29 cellular contexts compared by ENCODE assay signal in genomic region chr11:63993100-63993499, GRCh38. TPM values are rescaled to one million over a fixed set of nuclear protein-coding genes. Genes with fewer than 3 reads are reported as not detected.
"Had no signal": no experiment of that assay in that cellular context is flagged by ENCODE, and none has a peak within 500 bp of the region (broad histone marks: within the 10 kb centered on the region; RNA-seq: fewer than 3 reads in every experiment).

No MANE protein-coding gene starts in this region.

- H3K4me3 Mint-ChIP-seq: activated naive CD4-positive, alpha-beta T cell treated with anti-CD3 and anti-CD28 coated beads for 36 hours; activated naive CD8-positive, alpha-beta T cell treated with anti-CD3 and anti-CD28 coated beads, Interleukin-2, amount 10 ng/mL, durations not matched to agents 7 days and 5 days; activated T-helper 1 cell treated with anti-CD3 and anti-CD28 coated beads, Interleukin-12 subunit alpha, Interleukin-12 subunit beta, Interleukin-2, Interleukin-4 antibody, amounts not matched to agents 30 ng/mL and 10 ng/mL and 1 ng/mL, durations not matched to agents 14 hours and 24 hours and 36 hours; nephron; WTC11 had no signal

- H3K27ac ChIP-seq: ascending aorta, brain microvascular endothelial cell, foreskin keratinocyte, left lung, lower lobe of right lung, ovary, thoracic aorta, uterus had no signal

- H3K27me3 ChIP-seq: ascending aorta, brain microvascular endothelial cell, foreskin keratinocyte, left lung, ovary, uterus had no signal

- H3K9me3 Mint-ChIP-seq: activated naive CD4-positive, alpha-beta T cell treated with anti-CD3 and anti-CD28 coated beads for 36 hours; activated naive CD8-positive, alpha-beta T cell treated with anti-CD3 and anti-CD28 coated beads, Interleukin-2, amount 10 ng/mL, durations not matched to agents 7 days and 5 days; activated T-helper 1 cell treated with anti-CD3 and anti-CD28 coated beads, Interleukin-12 subunit alpha, Interleukin-12 subunit beta, Interleukin-2, Interleukin-4 antibody, amounts not matched to agents 30 ng/mL and 10 ng/mL and 1 ng/mL, durations not matched to agents 14 hours and 24 hours and 36 hours; nephron; WTC11 had no signal

- H3K27me3 Mint-ChIP-seq: activated naive CD8-positive, alpha-beta T cell treated with anti-CD3 and anti-CD28 coated beads, Interleukin-2, amount 10 ng/mL, durations not matched to agents 7 days and 5 days had no signal

- H3K4me1 ChIP-seq: ascending aorta, foreskin keratinocyte, uterus had no signal

- H3K4me1 Mint-ChIP-seq: nephron had no signal

- H3K4me3 ChIP-seq: ascending aorta, left lung, lower lobe of right lung, ovary, thoracic aorta, uterus had no signal

- ATAC-seq: esophagus mucosa, foreskin keratinocyte, left lung, lower lobe of right lung, sciatic nerve, WTC11 had no signal

- H3K9me3 ChIP-seq: ascending aorta, left lung, lower lobe of right lung, ovary, thoracic aorta, uterus had no signal

- H3K27ac Mint-ChIP-seq: activated naive CD4-positive, alpha-beta T cell treated with anti-CD3 and anti-CD28 coated beads for 36 hours; activated naive CD8-positive, alpha-beta T cell treated with anti-CD3 and anti-CD28 coated beads, Interleukin-2, amount 10 ng/mL, durations not matched to agents 7 days and 5 days; activated T-helper 1 cell treated with anti-CD3 and anti-CD28 coated beads, Interleukin-12 subunit alpha, Interleukin-12 subunit beta, Interleukin-2, Interleukin-4 antibody, amounts not matched to agents 30 ng/mL and 10 ng/mL and 1 ng/mL, durations not matched to agents 14 hours and 24 hours and 36 hours; progenitor cell of endocrine pancreas; WTC11 had no signal

- DNase-seq: activated effector memory CD4-positive, alpha-beta T cell treated with anti-CD3 and anti-CD28 coated beads, Interleukin-2, amount 50 U/mL, for 16 hours; activated naive CD4-positive, alpha-beta T cell treated with anti-CD3 and anti-CD28 coated beads for 36 hours; activated naive CD8-positive, alpha-beta T cell treated with anti-CD3 and anti-CD28 coated beads, Interleukin-2, amount 10 ng/mL, durations not matched to agents 7 days and 5 days; activated T-cell treated with anti-CD3 and anti-CD28 coated beads for 4 hours; brain microvascular endothelial cell; cortex of kidney; foreskin keratinocyte; left lung; lower lobe of right lung; mesendoderm; retina; small intestine; stimulated activated CD4-positive, alpha-beta T cell treated with anti-CD3 and anti-CD28 coated beads, Interleukin-4, amount 100 ng/mL, for 24 hours; stimulated activated naive CD4-positive, alpha-beta T cell treated with Interleukin-2 at 50 U/mL for 16 hours; T-helper 1 cell; T1000; trophoblast cell; uterus had no signal

- H3K36me3 ChIP-seq: ovary, uterus had no signal

RNA-seq across cellular contexts. Expression of gene FLRT1, which starts 42.6 kb away (rescaled TPM):
- total RNA-seq: activated naive CD8-positive, alpha-beta T cell treated with anti-CD3 and anti-CD28 coated beads, Interleukin-2, amount 10 ng/mL, durations not matched to agents 7 days and 5 days; activated T-helper 1 cell treated with anti-CD3 and anti-CD28 coated beads, Interleukin-12 subunit alpha, Interleukin-12 subunit beta, Interleukin-2, Interleukin-4 antibody, amounts not matched to agents 30 ng/mL and 10 ng/mL and 1 ng/mL, durations not matched to agents 14 hours and 24 hours and 36 hours; esophagus mucosa; foreskin keratinocyte; glomerular endothelial cell; lower lobe of right lung; mononuclear cell had no signal
- polyA plus RNA-seq: foreskin keratinocyte had no signal
